In the genomic region with DNA sequence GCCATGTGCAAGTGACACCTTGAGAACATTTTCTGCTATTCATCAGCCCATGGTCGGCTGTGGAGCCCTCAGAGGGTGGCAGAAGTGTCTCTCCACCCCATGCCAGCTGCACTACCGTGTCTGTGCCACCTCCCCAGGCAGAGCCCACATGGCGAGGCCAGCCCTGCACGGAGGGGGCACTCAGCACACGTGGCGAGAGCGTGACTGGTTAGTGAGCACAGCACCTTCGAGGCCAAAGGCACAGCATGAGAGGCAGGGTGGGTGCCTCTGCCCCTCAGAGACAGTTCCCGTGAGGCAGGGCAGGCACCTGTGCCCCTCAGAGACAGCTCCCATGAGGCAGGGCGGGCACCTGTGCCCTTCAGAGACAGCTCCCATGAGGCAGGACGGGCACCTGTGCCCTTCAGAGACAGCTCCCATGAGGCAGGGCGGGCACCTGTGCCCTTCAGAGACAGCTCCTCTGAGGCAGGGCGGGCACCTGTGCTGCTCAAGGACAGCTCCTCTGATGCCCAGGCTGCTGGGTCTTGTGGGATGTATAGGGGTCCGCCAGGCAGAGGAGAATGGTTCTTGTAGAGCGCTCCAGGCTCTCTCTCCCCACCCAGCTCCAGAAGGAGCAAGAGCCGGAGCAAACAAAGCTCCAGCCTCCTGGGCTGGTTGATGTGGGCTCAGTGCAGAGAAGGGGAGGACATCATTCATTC, we compare ENCODE assay signal across 1 cellular context.
TF ChIP-seq lines count a peak whose summit lies in the region.

No MANE protein-coding gene starts in this region.

TF ChIP-seq in H1, 55 proteins besides CTCF, POLR2A, EP300 and RAD21 (continued from another document):
- TF ChIP-seq KDM5A (IDR thresholded peaks at IDR 0.05; ENCODE audit: low read length) (no peak), FOSL1 (IDR thresholded peaks at IDR 0.05; ENCODE audit: insufficient read depth, low read depth, low read length) (no peak), SAP30 (IDR thresholded peaks at IDR 0.05; ENCODE audit: insufficient read depth, insufficient replicate concordance, low read length) (no peak), GTF2F1 (IDR thresholded peaks at IDR 0.05; ENCODE audit: borderline replicate concordance, low read depth, low read length) (no peak), KDM1A (IDR thresholded peaks at IDR 0.05; ENCODE audit: borderline replicate concordance, low read length) (no peak), SIN3A (conservative IDR thresholded peaks at IDR 0.05 in 1 of 2, IDR thresholded peaks at IDR 0.05 in 1 of 2; ENCODE audit: low read depth in 1 of 2, low read length in 2 of 2) (no peak)
